Comparison of ENCODE assay signal across 1 cellular context in genomic region chrX:85243761-85244410, GRCh38.
TF ChIP-seq lines count a peak whose summit lies in the region.

Gene SATL1, minus strand, starts transcription at chrX:85243779. Its CDS starts 134,811 bp downstream, at chrX:85108968.
Gene ZNF711, plus strand, starts transcription at chrX:85243991. Its CDS starts 3,582 bp downstream, at chrX:85247573.

TF ChIP-seq in A549, 52 proteins besides CTCF, POLR2A, EP300 and RAD21 (continued from another document):
- TF ChIP-seq RCOR1 (IDR thresholded peaks at IDR 0.05; ENCODE audit: low read depth, low read length) (no peak), MYC (IDR thresholded peaks at IDR 0.05; ENCODE audit: borderline replicate concordance, low read length) (no peak), CHD2 (IDR thresholded peaks at IDR 0.05; ENCODE audit: low read length, partially characterized antibody) (no peak), RARB (CRISPR knock-in tag; IDR thresholded peaks at IDR 0.05) (no peak), ELK1 (IDR thresholded peaks at IDR 0.05; ENCODE audit: low read depth, low read length) (no peak), SREBF2 (IDR thresholded peaks at IDR 0.05) (no peak), KDM5A (IDR thresholded peaks at IDR 0.05) (no peak), FOXS1 (CRISPR knock-in tag; IDR thresholded peaks at IDR 0.05) (no peak)
